10 cellular contexts compared by ENCODE assay signal in genomic region chr20:31678389-31679356, GRCh38. TPM values are rescaled to one million over a fixed set of nuclear protein-coding genes. Genes with fewer than 3 reads are reported as not detected.
DNase-seq lines count a peak whose midpoint lies in the region; ATAC-seq lines count a peak whose summit lies in the region.
"Had no signal": no experiment of that assay in that cellular context is flagged by ENCODE, and none has a peak within 500 bp of the region (broad histone marks: within the 10 kb centered on the region; RNA-seq: fewer than 3 reads in every experiment).

No MANE protein-coding gene starts in this region.

- DNase-seq in activated CD4-positive, alpha-beta T cell treated with anti-CD3 and anti-CD28 coated beads, Interleukin-2, amount 10 ng/mL, durations not matched to agents 24 days and 14 days, result no peak
- DNase-seq in activated CD4-positive, alpha-beta T cell treated with anti-CD3 and anti-CD28 coated beads for 4 hours, result no peak
- no peak for DNase-seq in activated T-helper 2 cell treated with anti-CD3 and anti-CD28 coated beads, Interferon-gamma antibody, Interleukin-2, Interleukin-4, amounts not matched to agents 10 μg/mL and 5 μg/mL and 100 μg/mL, durations not matched to agents 14 hours and 24 hours and 36 hours (ENCODE audit: low spot score)
- DNase-seq in iPS-NIHi11 (ENCODE audit: low spot score), result peak; percentile 47
- no peak for DNase-seq in stimulated activated naive CD8-positive, alpha-beta T cell treated with anti-CD3 and anti-CD28 coated beads, Interleukin-15, amount 100 ng/mL, for 72 hours
- DNase-seq: MV-4-11 had no signal

- no peak for ATAC-seq in stimulated activated naive CD8-positive, alpha-beta T cell treated with anti-CD3 and anti-CD28 coated beads, Interleukin-15, amount 100 ng/mL, for 72 hours
- no peak for ATAC-seq in HG03025 (IDR thresholded peaks at IDR 0.05; ENCODE audit: low FRiP score, unreplicated experiment)
- no peak for ATAC-seq in HG02840 (IDR thresholded peaks at IDR 0.05; ENCODE audit: low FRiP score, unreplicated experiment)
- no peak for ATAC-seq in GM21360 (IDR thresholded peaks at IDR 0.05; ENCODE audit: unreplicated experiment)

- peaks cover 85% of the 10 kb centered on the region for H3K4me1 Mint-ChIP-seq in activated CD4-positive, alpha-beta T cell treated with anti-CD3 and anti-CD28 coated beads, Interleukin-2, amount 10 ng/mL, durations not matched to agents 24 days and 14 days
- peaks cover 87% of the 10 kb centered on the region for H3K4me1 Mint-ChIP-seq in activated T-helper 2 cell treated with anti-CD3 and anti-CD28 coated beads, Interferon-gamma antibody, Interleukin-2, Interleukin-4, amounts not matched to agents 10 μg/mL and 5 μg/mL and 100 μg/mL, durations not matched to agents 14 hours and 24 hours and 36 hours (ENCODE audit: low read depth)
- H3K4me1 Mint-ChIP-seq in stimulated activated naive CD8-positive, alpha-beta T cell treated with anti-CD3 and anti-CD28 coated beads, Interleukin-15, amount 100 ng/mL, for 72 hours, result peaks cover 100% of the 10 kb centered on the region

- H3K27ac Mint-ChIP-seq in activated CD4-positive, alpha-beta T cell treated with anti-CD3 and anti-CD28 coated beads, Interleukin-2, amount 10 ng/mL, durations not matched to agents 24 days and 14 days, result peak overlapping the region; percentile 87
- peak overlapping the region; percentile 73 for H3K27ac Mint-ChIP-seq in activated T-helper 2 cell treated with anti-CD3 and anti-CD28 coated beads, Interferon-gamma antibody, Interleukin-2, Interleukin-4, amounts not matched to agents 10 μg/mL and 5 μg/mL and 100 μg/mL, durations not matched to agents 14 hours and 24 hours and 36 hours
- H3K27ac Mint-ChIP-seq in stimulated activated naive CD8-positive, alpha-beta T cell treated with anti-CD3 and anti-CD28 coated beads, Interleukin-15, amount 100 ng/mL, for 72 hours, result peak overlapping the region; percentile 69 to 90

- H3K4me3 Mint-ChIP-seq in activated CD4-positive, alpha-beta T cell treated with anti-CD3 and anti-CD28 coated beads, Interleukin-2, amount 10 ng/mL, durations not matched to agents 24 days and 14 days, result peak overlapping the region; percentile 77
- H3K4me3 Mint-ChIP-seq in activated T-helper 2 cell treated with anti-CD3 and anti-CD28 coated beads, Interferon-gamma antibody, Interleukin-2, Interleukin-4, amounts not matched to agents 10 μg/mL and 5 μg/mL and 100 μg/mL, durations not matched to agents 14 hours and 24 hours and 36 hours (ENCODE audit: low read depth), result peak overlapping the region; percentile 48
- H3K4me3 Mint-ChIP-seq in stimulated activated naive CD8-positive, alpha-beta T cell treated with anti-CD3 and anti-CD28 coated beads, Interleukin-15, amount 100 ng/mL, for 72 hours, result peak overlapping the region; percentile 89 to 94

- intact Hi-C loops in activated CD4-positive, alpha-beta T cell treated with anti-CD3 and anti-CD28 coated beads, Interleukin-2, amount 10 ng/mL, durations not matched to agents 24 days and 14 days (cut with micrococcal nuclease), result no loop called here
- intact Hi-C loops in activated T-helper 2 cell treated with anti-CD3 and anti-CD28 coated beads, Interferon-gamma antibody, Interleukin-2, Interleukin-4, amounts not matched to agents 10 μg/mL and 5 μg/mL and 100 μg/mL, durations not matched to agents 14 hours and 24 hours and 36 hours (cut with micrococcal nuclease), result no loop called here

- no peaks in the 10 kb centered on the region for H3K27me3 Mint-ChIP-seq in activated CD4-positive, alpha-beta T cell treated with anti-CD3 and anti-CD28 coated beads, Interleukin-2, amount 10 ng/mL, durations not matched to agents 24 days and 14 days
- no peaks in the 10 kb centered on the region for H3K27me3 Mint-ChIP-seq in activated T-helper 2 cell treated with anti-CD3 and anti-CD28 coated beads, Interferon-gamma antibody, Interleukin-2, Interleukin-4, amounts not matched to agents 10 μg/mL and 5 μg/mL and 100 μg/mL, durations not matched to agents 14 hours and 24 hours and 36 hours (ENCODE audit: low read depth)
- H3K27me3 Mint-ChIP-seq in stimulated activated naive CD8-positive, alpha-beta T cell treated with anti-CD3 and anti-CD28 coated beads, Interleukin-15, amount 100 ng/mL, for 72 hours, result no peaks in the 10 kb centered on the region

- H3K36me3 Mint-ChIP-seq in activated CD4-positive, alpha-beta T cell treated with anti-CD3 and anti-CD28 coated beads, Interleukin-2, amount 10 ng/mL, durations not matched to agents 24 days and 14 days (ENCODE audit: low read depth), result peaks cover 87% of the 10 kb centered on the region
- H3K36me3 Mint-ChIP-seq in activated T-helper 2 cell treated with anti-CD3 and anti-CD28 coated beads, Interferon-gamma antibody, Interleukin-2, Interleukin-4, amounts not matched to agents 10 μg/mL and 5 μg/mL and 100 μg/mL, durations not matched to agents 14 hours and 24 hours and 36 hours (ENCODE audit: low read depth), result peaks cover 85% of the 10 kb centered on the region

- no peaks in the 10 kb centered on the region for H3K9me3 Mint-ChIP-seq in activated CD4-positive, alpha-beta T cell treated with anti-CD3 and anti-CD28 coated beads, Interleukin-2, amount 10 ng/mL, durations not matched to agents 24 days and 14 days
- H3K9me3 Mint-ChIP-seq in activated T-helper 2 cell treated with anti-CD3 and anti-CD28 coated beads, Interferon-gamma antibody, Interleukin-2, Interleukin-4, amounts not matched to agents 10 μg/mL and 5 μg/mL and 100 μg/mL, durations not matched to agents 14 hours and 24 hours and 36 hours, result no peaks in the 10 kb centered on the region
- no peaks in the 10 kb centered on the region for H3K9me3 Mint-ChIP-seq in stimulated activated naive CD8-positive, alpha-beta T cell treated with anti-CD3 and anti-CD28 coated beads, Interleukin-15, amount 100 ng/mL, for 72 hours

RNA-seq across cellular contexts. Expression of gene COX4I2, which starts 41.0 kb away (rescaled TPM):
- total RNA-seq in activated CD4-positive, alpha-beta T cell treated with anti-CD3 and anti-CD28 coated beads, Interleukin-2, amount 10 ng/mL, durations not matched to agents 24 days and 14 days, result not detected in 2 replicates
- not detected in 2 replicates for total RNA-seq in activated T-helper 2 cell treated with anti-CD3 and anti-CD28 coated beads, Interferon-gamma antibody, Interleukin-2, Interleukin-4, amounts not matched to agents 10 μg/mL and 5 μg/mL and 100 μg/mL, durations not matched to agents 14 hours and 24 hours and 36 hours
- total RNA-seq: glomerular endothelial cell had no signal

RNA-seq across cellular contexts. Expression of gene BCL2L1, which starts 44.0 kb away (rescaled TPM):
- 379 and 381 TPM in 2 replicates for total RNA-seq in activated CD4-positive, alpha-beta T cell treated with anti-CD3 and anti-CD28 coated beads, Interleukin-2, amount 10 ng/mL, durations not matched to agents 24 days and 14 days
- total RNA-seq in activated T-helper 2 cell treated with anti-CD3 and anti-CD28 coated beads, Interferon-gamma antibody, Interleukin-2, Interleukin-4, amounts not matched to agents 10 μg/mL and 5 μg/mL and 100 μg/mL, durations not matched to agents 14 hours and 24 hours and 36 hours, result 313 and 326 TPM in 2 replicates
